ENCODE assay signal across 16 cellular contexts in genomic region chr7:28083998-28084985, GRCh38.
DNase-seq lines count a peak whose midpoint lies in the region; ATAC-seq and TF ChIP-seq lines count a peak whose summit lies in the region.
"Had no signal": no experiment of that assay in that cellular context is flagged by ENCODE, and none has a peak within 500 bp of the region (broad histone marks: within the 10 kb centered on the region; RNA-seq: fewer than 3 reads in every experiment).

No MANE protein-coding gene starts in this region.

- TF ChIP-seq CTCF in adrenal gland (IDR thresholded peaks at IDR 0.05) (peak in 1 of 6 experiments; percentile 5), stomach (IDR thresholded peaks at IDR 0.05) (no peak)

- no peaks in the 10 kb centered on the region for H3K79me1 ChIP-seq in mesendoderm (ENCODE audit: low read length)

- no peaks in the 10 kb centered on the region for H3K79me2 ChIP-seq in mesendoderm (ENCODE audit: control insufficient read depth, insufficient read depth, low read length)

- H2BK15ac ChIP-seq in mesendoderm (replicated peaks; ENCODE audit: low read depth): no peak overlapping the region

- intact Hi-C loops in adrenal gland (cut with DNase I) (no loop called here), stomach (cut with DNase I; ENCODE audit: low total_unique reads) (no loop called here)

- no peak overlapping the region for H2BK5ac ChIP-seq in mesendoderm (ENCODE audit: low read length)

- no peak overlapping the region for H2AK5ac ChIP-seq in mesendoderm (ENCODE audit: low read length)

- H4K8ac ChIP-seq in mesendoderm (ENCODE audit: low read depth, low read length): peak overlapping the region; percentile 14

- ATAC-seq in HG02973 (IDR thresholded peaks at IDR 0.05; ENCODE audit: unreplicated experiment) (no peak), SK-N-SH treated with all-trans-retinoic acid at 6 μM for 48 hours (no peak), GM19467 (IDR thresholded peaks at IDR 0.05; ENCODE audit: unreplicated experiment) (no peak)
- ATAC-seq: body of pancreas had no signal

- H3K56ac ChIP-seq in mesendoderm (ENCODE audit: low read length): no peak overlapping the region

- 72 to 79% (median 76%) methylated on average over 5 to 6 of the region's 6 CpGs for WGBS in adrenal gland, 4 donors
- no CpG with 5 or more reads among the region's 6 CpGs for WGBS in mesendoderm (ENCODE audit: extremely low coverage, insufficient coverage, low lambda C conversion rate)
- 76 to 86% (median 80%) methylated on average over 6 of the region's 6 CpGs for WGBS in stomach, 5 donors

- DNase-seq in GF-D8 (lab: John Stamatoyannopoulos, UW): peak; percentile 87
- DNase-seq in adrenal gland: no peak
- DNase-seq in mesendoderm: no peak
- DNase-seq in stomach: no peak
- no peak for DNase-seq in stimulated activated CD4-positive, alpha-beta T cell treated with anti-CD3 and anti-CD28 coated beads, Interleukin-2, amount 100 ng/mL, for 24 hours
- DNase-seq: activated naive CD4-positive, alpha-beta T cell; dorsolateral prefrontal cortex; GDM1; Karpas-422; NCI-H1694 treated with DMSO at 0.1 percent for 48 hours; NCI-H526 had no signal

- peak overlapping the region; percentile 22 to 70 (median 29) for H3K27ac ChIP-seq in adrenal gland
- H3K27ac ChIP-seq in mesendoderm (ENCODE audit: low read depth, low read length): no peak overlapping the region
- peak overlapping the region in 3 of 5 donors; percentile 30 to 52 (median 43) for H3K27ac ChIP-seq in stomach
- H3K27ac ChIP-seq: ovary had no signal

- H3K36me3 ChIP-seq in adrenal gland (replicated peaks in 1 of 2) (no peaks in the 10 kb centered on the region), mesendoderm (ENCODE audit: control insufficient read depth, insufficient read depth, low read length) (no peaks in the 10 kb centered on the region), stomach (no peaks in the 10 kb centered on the region)
- H3K36me3 ChIP-seq: ovary had no signal

- H3K4me1 ChIP-seq in adrenal gland (replicated peaks in 1 of 2): peaks cover 14 to 39% of the 10 kb centered on the region in 2 donors
- no peaks in the 10 kb centered on the region for H3K4me1 ChIP-seq in mesendoderm (ENCODE audit: control insufficient read depth, low read depth, low read length)
- peaks cover 8 to 72% (median 20%) of the 10 kb centered on the region in 4 donors for H3K4me1 ChIP-seq in stomach
- H3K4me1 ChIP-seq: body of pancreas had no signal

- H3K9me3 ChIP-seq in adrenal gland (replicated peaks in 1 of 3) (no peaks in the 10 kb centered on the region), stomach (no peaks in the 10 kb centered on the region)
- H3K9me3 ChIP-seq: body of pancreas, ovary had no signal

- H4K5ac ChIP-seq in mesendoderm (ENCODE audit: low read length): no peak overlapping the region

- H3K18ac ChIP-seq in mesendoderm (ENCODE audit: low read length): no peak overlapping the region

- H3K23ac ChIP-seq in mesendoderm (ENCODE audit: low read length): no peak overlapping the region

- no peak for TF ChIP-seq POLR2A in adrenal gland (IDR thresholded peaks at IDR 0.05)
- no peak for TF ChIP-seq POLR2A in stomach (IDR thresholded peaks at IDR 0.05)

- H3K4ac ChIP-seq in mesendoderm (ENCODE audit: low read depth, low read length): no peak overlapping the region

- no peak overlapping the region for H2BK120ac ChIP-seq in mesendoderm (ENCODE audit: low read depth, low read length)

- no peak overlapping the region for H3K4me3 ChIP-seq in adrenal gland
- H3K4me3 ChIP-seq in mesendoderm (ENCODE audit: low read length): no peak overlapping the region
- no peak overlapping the region for H3K4me3 ChIP-seq in stomach
- H3K4me3 ChIP-seq: body of pancreas, dorsolateral prefrontal cortex, ovary had no signal

- H3K4me2 ChIP-seq in mesendoderm (ENCODE audit: low read length): no peak overlapping the region

- no peak for TF ChIP-seq EP300 in stomach (IDR thresholded peaks at IDR 0.05)

- H3K9ac ChIP-seq in mesendoderm (ENCODE audit: low read length): no peak overlapping the region

- H3K27me3 ChIP-seq in adrenal gland (no peaks in the 10 kb centered on the region), mesendoderm (ENCODE audit: insufficient read depth, low read length, poor library complexity) (no peaks in the 10 kb centered on the region), stomach (no peaks in the 10 kb centered on the region)
- H3K27me3 ChIP-seq: body of pancreas, dorsolateral prefrontal cortex, ovary had no signal

TF ChIP-seq in SK-N-SH treated with all-trans-retinoic acid at 6 μM for 48 hours, 23 proteins besides CTCF, POLR2A, EP300 and RAD21:
- TF ChIP-seq ISL1 (CRISPR knock-in tag; IDR thresholded peaks at IDR 0.05) (no peak), TOX (CRISPR knock-in tag; IDR thresholded peaks at IDR 0.05; ENCODE audit: borderline replicate concordance) (no peak), BACH2 (CRISPR knock-in tag; IDR thresholded peaks at IDR 0.05; ENCODE audit: borderline replicate concordance) (no peak), TSHZ2 (CRISPR knock-in tag; IDR thresholded peaks at IDR 0.05) (no peak), ZFP30 (CRISPR knock-in tag; IDR thresholded peaks at IDR 0.05) (no peak), ZNF8 (CRISPR knock-in tag; IDR thresholded peaks at IDR 0.05) (no peak), CREB5 (CRISPR knock-in tag; IDR thresholded peaks at IDR 0.05; ENCODE audit: low read depth) (no peak), GLIS3 (CRISPR knock-in tag; IDR thresholded peaks at IDR 0.05) (no peak), POU6F1 (CRISPR knock-in tag; IDR thresholded peaks at IDR 0.05; ENCODE audit: borderline replicate concordance, low read depth) (no peak), CSRNP3 (CRISPR knock-in tag; IDR thresholded peaks at IDR 0.05) (no peak)
